ENCODE assay signal across 1 cellular context in the genomic region with DNA sequence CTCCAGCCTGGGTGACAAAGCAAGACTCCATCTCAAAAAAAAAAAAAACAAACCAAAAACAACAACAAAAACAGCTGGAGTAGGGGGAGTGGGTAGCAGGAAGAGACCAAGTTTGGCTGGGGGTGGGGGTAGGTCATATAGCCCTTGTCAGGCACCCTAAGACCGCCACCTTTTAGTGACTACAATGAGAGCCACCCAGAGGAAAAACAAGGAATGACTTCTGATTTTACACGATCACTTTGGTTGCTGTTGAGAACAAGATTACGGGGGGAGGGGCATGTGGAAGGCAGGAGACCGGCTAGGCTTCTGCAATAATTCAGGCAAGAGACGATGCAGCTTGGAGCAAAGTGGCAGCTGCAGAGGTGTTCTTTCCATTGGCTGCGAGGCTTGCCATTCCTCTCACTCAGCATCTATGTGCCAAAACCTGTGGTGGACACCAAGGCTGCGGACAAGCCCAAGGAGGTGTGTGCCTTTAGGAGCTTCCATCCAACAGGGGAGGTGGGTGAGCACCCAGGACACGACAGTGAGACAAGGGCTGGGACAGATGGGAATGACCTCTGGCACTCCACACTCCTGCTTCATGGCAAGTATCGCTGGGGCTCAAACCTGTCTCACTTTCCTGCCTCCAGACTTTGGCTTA.
A peak's percentile ranks its signal among the peaks of the same experiment; 100 is the strongest.
TF ChIP-seq lines count a peak whose summit lies in the region.

No MANE protein-coding gene starts in this region.

TF ChIP-seq in HepG2, 621 proteins besides CTCF, POLR2A, EP300 and RAD21:
- TF ChIP-seq XRCC5 (optimal IDR thresholded peaks at IDR 0.05; ENCODE audit: low read length) (peak; percentile 20), ZBTB33 (CRISPR knock-in tag; IDR thresholded peaks at IDR 0.05) (peak; percentile 75), ZNF281 (CRISPR knock-in tag; IDR thresholded peaks at IDR 0.05; ENCODE audit: borderline replicate concordance) (peak; percentile 52; the same call in 1 of the 2 replicates)
- TF ChIP-seq, protein P1, sequence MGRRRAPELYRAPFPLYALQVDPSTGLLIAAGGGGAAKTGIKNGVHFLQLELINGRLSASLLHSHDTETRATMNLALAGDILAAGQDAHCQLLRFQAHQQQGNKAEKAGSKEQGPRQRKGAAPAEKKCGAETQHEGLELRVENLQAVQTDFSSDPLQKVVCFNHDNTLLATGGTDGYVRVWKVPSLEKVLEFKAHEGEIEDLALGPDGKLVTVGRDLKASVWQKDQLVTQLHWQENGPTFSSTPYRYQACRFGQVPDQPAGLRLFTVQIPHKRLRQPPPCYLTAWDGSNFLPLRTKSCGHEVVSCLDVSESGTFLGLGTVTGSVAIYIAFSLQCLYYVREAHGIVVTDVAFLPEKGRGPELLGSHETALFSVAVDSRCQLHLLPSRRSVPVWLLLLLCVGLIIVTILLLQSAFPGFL (CRISPR knock-in tag; IDR thresholded peaks at IDR 0.05): no peak
